1 cellular context compared by ENCODE assay signal in genomic region chr20:34898129-34898528, GRCh38. TPM values are rescaled to one million over a fixed set of nuclear protein-coding genes. Genes with fewer than 3 reads are reported as not detected.
"Had no signal": no experiment of that assay in that cellular context is flagged by ENCODE, and none has a peak within 500 bp of the region (broad histone marks: within the 10 kb centered on the region; RNA-seq: fewer than 3 reads in every experiment).

No MANE protein-coding gene starts in this region.

RNA-seq across cellular contexts. Expression of gene MYH7B, which starts 57.5 kb away (rescaled TPM):
- polyA plus RNA-seq: immature natural killer cell had no signal
